Comparison of ENCODE assay signal across 1 cellular context in the genomic region with DNA sequence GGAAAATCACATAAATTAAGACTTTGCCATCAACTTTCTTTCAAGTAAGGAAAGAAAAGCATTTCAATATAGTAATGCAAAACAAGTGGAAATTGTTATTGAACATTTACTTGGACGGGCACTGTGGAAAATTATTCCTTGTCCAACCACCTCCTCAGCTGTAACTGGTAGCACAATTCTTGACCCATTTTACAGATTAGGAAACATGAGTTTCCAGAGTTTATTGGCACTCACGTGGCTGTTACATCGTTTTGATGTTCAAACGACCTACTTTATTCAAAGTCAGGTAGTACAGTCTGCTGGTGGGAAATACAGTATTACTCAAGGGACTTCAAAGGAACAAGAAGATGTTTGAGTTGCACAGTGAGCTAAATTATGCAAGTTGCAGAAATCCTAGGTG.
TF ChIP-seq lines count a peak whose summit lies in the region.

No MANE protein-coding gene starts in this region.

TF ChIP-seq in GM23338, 12 proteins besides CTCF, POLR2A, EP300 and RAD21:
- TF ChIP-seq CREB1 (CRISPR knock-in tag; IDR thresholded peaks at IDR 0.05; ENCODE audit: low read depth) (no peak), STAT1 (IDR thresholded peaks at IDR 0.05; ENCODE audit: unreplicated experiment) (no peak), ZNF114 (CRISPR knock-in tag; IDR thresholded peaks at IDR 0.05) (no peak), NANOG (IDR thresholded peaks at IDR 0.05; ENCODE audit: borderline replicate concordance) (no peak), ETS1 (IDR thresholded peaks at IDR 0.05) (no peak), ZNF331 (CRISPR knock-in tag; IDR thresholded peaks at IDR 0.05; ENCODE audit: low read depth) (no peak), EZH2 (IDR thresholded peaks at IDR 0.05; ENCODE audit: low read depth, unreplicated experiment) (no peak), EZH2phosphoT487 (IDR thresholded peaks at IDR 0.05; ENCODE audit: unreplicated experiment) (no peak)
- TF ChIP-seq, protein P1, sequence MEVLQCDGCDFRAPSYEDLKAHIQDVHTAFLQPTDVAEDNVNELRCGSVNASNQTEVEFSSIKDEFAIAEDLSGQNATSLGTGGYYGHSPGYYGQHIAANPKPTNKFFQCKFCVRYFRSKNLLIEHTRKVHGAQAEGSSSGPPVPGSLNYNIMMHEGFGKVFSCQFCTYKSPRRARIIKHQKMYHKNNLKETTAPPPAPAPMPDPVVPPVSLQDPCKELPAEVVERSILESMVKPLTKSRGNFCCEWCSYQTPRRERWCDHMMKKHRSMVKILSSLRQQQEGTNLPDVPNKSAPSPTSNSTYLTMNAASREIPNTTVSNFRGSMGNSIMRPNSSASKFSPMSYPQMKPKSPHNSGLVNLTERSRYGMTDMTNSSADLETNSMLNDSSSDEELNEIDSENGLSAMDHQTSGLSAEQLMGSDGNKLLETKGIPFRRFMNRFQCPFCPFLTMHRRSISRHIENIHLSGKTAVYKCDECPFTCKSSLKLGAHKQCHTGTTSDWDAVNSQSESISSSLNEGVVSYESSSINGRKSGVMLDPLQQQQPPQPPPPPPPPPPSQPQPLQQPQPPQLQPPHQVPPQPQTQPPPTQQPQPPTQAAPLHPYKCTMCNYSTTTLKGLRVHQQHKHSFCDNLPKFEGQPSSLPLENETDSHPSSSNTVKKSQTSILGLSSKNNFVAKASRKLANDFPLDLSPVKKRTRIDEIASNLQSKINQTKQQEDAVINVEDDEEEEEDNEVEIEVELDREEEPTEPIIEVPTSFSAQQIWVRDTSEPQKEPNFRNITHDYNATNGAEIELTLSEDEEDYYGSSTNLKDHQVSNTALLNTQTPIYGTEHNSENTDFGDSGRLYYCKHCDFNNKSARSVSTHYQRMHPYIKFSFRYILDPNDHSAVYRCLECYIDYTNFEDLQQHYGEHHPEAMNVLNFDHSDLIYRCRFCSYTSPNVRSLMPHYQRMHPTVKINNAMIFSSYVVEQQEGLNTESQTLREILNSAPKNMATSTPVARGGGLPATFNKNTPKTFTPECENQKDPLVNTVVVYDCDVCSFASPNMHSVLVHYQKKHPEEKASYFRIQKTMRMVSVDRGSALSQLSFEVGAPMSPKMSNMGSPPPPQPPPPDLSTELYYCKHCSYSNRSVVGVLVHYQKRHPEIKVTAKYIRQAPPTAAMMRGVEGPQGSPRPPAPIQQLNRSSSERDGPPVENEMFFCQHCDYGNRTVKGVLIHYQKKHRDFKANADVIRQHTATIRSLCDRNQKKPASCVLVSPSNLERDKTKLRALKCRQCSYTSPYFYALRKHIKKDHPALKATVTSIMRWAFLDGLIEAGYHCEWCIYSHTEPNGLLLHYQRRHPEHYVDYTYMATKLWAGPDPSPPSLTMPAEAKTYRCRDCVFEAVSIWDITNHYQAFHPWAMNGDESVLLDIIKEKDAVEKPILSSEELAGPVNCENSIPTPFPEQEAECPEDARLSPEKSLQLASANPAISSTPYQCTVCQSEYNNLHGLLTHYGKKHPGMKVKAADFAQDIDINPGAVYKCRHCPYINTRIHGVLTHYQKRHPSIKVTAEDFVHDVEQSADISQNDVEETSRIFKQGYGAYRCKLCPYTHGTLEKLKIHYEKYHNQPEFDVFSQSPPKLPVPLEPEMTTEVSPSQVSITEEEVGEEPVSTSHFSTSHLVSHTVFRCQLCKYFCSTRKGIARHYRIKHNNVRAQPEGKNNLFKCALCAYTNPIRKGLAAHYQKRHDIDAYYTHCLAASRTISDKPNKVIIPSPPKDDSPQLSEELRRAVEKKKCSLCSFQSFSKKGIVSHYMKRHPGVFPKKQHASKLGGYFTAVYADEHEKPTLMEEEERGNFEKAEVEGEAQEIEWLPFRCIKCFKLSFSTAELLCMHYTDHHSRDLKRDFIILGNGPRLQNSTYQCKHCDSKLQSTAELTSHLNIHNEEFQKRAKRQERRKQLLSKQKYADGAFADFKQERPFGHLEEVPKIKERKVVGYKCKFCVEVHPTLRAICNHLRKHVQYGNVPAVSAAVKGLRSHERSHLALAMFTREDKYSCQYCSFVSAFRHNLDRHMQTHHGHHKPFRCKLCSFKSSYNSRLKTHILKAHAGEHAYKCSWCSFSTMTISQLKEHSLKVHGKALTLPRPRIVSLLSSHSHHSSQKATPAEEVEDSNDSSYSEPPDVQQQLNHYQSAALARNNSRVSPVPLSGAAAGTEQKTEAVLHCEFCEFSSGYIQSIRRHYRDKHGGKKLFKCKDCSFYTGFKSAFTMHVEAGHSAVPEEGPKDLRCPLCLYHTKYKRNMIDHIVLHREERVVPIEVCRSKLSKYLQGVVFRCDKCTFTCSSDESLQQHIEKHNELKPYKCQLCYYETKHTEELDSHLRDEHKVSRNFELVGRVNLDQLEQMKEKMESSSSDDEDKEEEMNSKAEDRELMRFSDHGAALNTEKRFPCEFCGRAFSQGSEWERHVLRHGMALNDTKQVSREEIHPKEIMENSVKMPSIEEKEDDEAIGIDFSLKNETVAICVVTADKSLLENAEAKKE (CRISPR knock-in tag; IDR thresholded peaks at IDR 0.05): no peak
